In the genomic region with DNA sequence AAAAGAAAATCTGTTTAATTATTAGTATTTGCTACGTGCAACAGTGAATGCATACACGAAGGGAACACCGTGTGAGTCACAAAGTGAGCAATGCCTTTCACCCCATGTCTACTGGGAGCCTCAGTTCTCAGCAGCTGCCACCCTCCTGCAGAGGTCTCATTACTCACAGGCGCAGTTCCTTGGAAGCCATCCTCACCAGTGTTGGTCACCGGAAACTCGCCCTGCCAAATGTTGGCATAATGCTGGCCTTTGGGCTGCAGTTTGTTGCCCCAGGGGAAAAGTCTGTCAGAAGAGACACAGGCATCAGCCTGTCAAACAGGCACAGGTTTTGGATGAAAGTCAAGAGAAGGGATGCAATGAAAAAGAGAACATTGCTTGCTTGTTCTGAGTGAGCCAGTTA, we compare ENCODE assay signal across 10 cellular contexts. TPM values are rescaled to one million over a fixed set of nuclear protein-coding genes. Genes with fewer than 3 reads are reported as not detected.
A peak's percentile ranks its signal among the peaks of the same experiment; 100 is the strongest.
DNase-seq lines count a peak whose midpoint lies in the region; TF ChIP-seq lines count a peak whose summit lies in the region.
"Had no signal": no experiment of that assay in that cellular context is flagged by ENCODE, and none has a peak within 500 bp of the region (broad histone marks: within the 10 kb centered on the region; RNA-seq: fewer than 3 reads in every experiment).

No MANE protein-coding gene starts in this region.

- H3K9me3 Mint-ChIP-seq in brain, result no peaks in the 10 kb centered on the region

- H3K4me3 ChIP-seq in AG10803 (ENCODE audit: low read length) (no peak overlapping the region), kidney epithelial cell (ENCODE audit: low read depth, low read length) (no peak overlapping the region)

- DNase-seq in AG10803 (ENCODE audit: low read depth), result peak; percentile 81
- peak; percentile 79 for DNase-seq in HPDE6-E6E7 (ENCODE audit: extremely low spot score)
- DNase-seq in kidney epithelial cell (ENCODE audit: low read depth), result peak; percentile 18
- no peak for DNase-seq in HT-29 (ENCODE audit: low spot score)
- DNase-seq in NCI-H526 treated with DMSO at 0.1 percent for 48 hours (lab: John Stamatoyannopoulos, UW), result no peak
- no peak for DNase-seq in central memory CD4-positive, alpha-beta T cell
- DNase-seq in NCI-H2107 treated with DMSO at 0.1 percent for 48 hours (lab: John Stamatoyannopoulos, UW; ENCODE audit: unreplicated experiment), result no peak
- DNase-seq: GF-D8, NCI-H510A had no signal

- TF ChIP-seq CTCF in AG10803 (conservative IDR thresholded peaks at IDR 0.05; ENCODE audit: low read length) (no peak), brain (conservative IDR thresholded peaks at IDR 0.05) (no peak), kidney epithelial cell (IDR thresholded peaks at IDR 0.05; ENCODE audit: insufficient read depth, low read length, poor library complexity, severe bottlenecking) (no peak)

- H3K27ac Mint-ChIP-seq in brain, result peak overlapping the region in 4 of 5 experiments; percentile 31 to 76 (median 40)

- H3K27me3 ChIP-seq in kidney epithelial cell (ENCODE audit: control insufficient read depth, insufficient read depth, low read length), result no peaks in the 10 kb centered on the region

- no peaks in the 10 kb centered on the region for H3K27me3 Mint-ChIP-seq in brain

- H3K4me1 Mint-ChIP-seq in brain, result peaks cover 5% of the 10 kb centered on the region

- H3K36me3 Mint-ChIP-seq in brain, result peaks cover 4% of the 10 kb centered on the region

- no peaks in the 10 kb centered on the region for H3K36me3 ChIP-seq in kidney epithelial cell (ENCODE audit: control insufficient read depth, insufficient read depth, low read length)

- peak overlapping the region in 1 of 5 experiments; percentile 43 for H3K4me3 Mint-ChIP-seq in brain

RNA-seq across cellular contexts. Expression of a gene that starts 50.1 kb away (rescaled TPM):
- polyA plus RNA-seq in brain (ENCODE audit: insufficient read depth, low read depth, low replicate concordance), result 8.6 TPM
- 47.5 and 48.0 TPM in 2 replicates for total RNA-seq in kidney epithelial cell
- total RNA-seq in HT-29 (2014; rRNA removed; shearing (Covaris generic)), result 17.5 and 21.8 TPM in 2 replicates

Comparison
In these comparisons a context has a peak if more than half of its experiments do, and no peak if none do; other contexts are left out.
1. DNase-seq: peak in AG10803 (single experiment), HPDE6-E6E7 (single experiment) and kidney epithelial cell (single experiment); none in HT-29 (single experiment), NCI-H526 treated with DMSO at 0.1 percent for 48 hours (single experiment), central memory CD4-positive, alpha-beta T cell (single experiment) and NCI-H2107 treated with DMSO at 0.1 percent for 48 hours (single experiment).